Comparison of ENCODE assay signal across 8 cellular contexts in the genomic region with DNA sequence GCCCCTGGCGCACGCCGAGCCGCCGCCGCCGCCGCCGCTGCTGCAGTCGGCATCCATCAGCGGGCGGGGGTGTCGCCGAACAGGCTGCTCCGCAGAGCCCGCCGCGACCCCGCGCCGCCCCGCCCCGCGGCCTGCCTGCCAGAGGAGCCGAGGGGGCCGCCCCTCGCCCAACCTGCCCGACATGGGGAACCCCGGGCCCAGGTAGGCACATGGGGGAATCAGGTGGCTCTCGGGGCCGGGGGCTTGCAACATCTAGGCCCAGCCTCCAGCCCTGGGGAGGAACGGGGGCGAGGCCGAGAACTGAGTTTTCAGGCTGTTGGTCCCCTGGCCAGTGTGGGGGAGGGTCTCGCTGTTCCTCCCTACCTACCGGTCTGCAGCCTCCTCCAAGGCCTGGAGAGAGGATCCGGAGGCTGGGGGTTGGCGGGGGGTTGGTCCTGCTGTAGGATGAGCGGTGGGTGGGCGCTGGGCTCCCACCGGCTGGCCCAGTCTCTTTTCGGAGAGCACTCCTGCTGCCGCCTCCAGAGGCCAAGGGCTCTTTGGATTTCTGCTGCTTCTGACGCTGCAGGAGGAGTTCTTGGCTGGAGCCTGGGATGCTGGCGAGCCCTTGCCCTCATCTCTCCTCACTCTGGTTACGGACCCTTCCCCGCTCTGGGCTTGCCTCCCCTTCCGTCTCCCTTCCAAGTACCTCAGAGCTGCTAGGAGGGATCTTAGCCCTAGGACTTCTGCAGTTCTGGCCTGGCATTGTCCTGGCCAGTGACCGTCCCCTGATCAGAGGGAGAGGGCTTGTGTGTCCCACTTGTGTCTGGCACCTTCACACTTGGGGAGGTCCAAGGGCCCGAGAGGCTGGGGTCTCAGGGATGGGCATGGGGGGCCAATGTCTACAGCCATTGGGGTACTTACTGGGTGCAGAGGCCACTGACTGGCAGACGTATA. TPM values are rescaled to one million over a fixed set of nuclear protein-coding genes. Genes with fewer than 3 reads are reported as not detected.
A peak's percentile ranks its signal among the peaks of the same experiment; 100 is the strongest.
DNase-seq lines count a peak whose midpoint lies in the region; ATAC-seq, FAIRE-seq and TF ChIP-seq lines count a peak whose summit lies in the region.

A gene (plus strand): TSS at position 45 of the 933 bp plus-strand sequence. CDS start 19,038 bp downstream, outside the sequence.

- TF ChIP-seq CTCF in cardiac muscle cell (IDR thresholded peaks at IDR 0.05; ENCODE audit: low read depth, low read length) (no peak), pancreas (IDR thresholded peaks at IDR 0.05) (no peak)

- H3K4me3 Mint-ChIP-seq in activated T-cell treated with anti-CD3 and anti-CD28 coated beads, Interleukin-2, amount 50 U/mL, for 4 hours = peak within 1 kb of the TSS; percentile 30

- no peaks in the 10 kb centered on the region for H3K9me3 Mint-ChIP-seq in activated T-cell treated with anti-CD3 and anti-CD28 coated beads, Interleukin-2, amount 50 U/mL, for 4 hours

- no peak for ATAC-seq in activated T-cell treated with anti-CD3 and anti-CD28 coated beads, Interleukin-2, amount 50 U/mL, for 4 hours
- ATAC-seq in pancreas = no peak
- ATAC-seq in HG02852 (IDR thresholded peaks at IDR 0.05; ENCODE audit: unreplicated experiment) = no peak

- 20 to 32% methylated on average over 30 to 51 of the region's 51 CpGs for WGBS in pancreas, 2 donors

- H3K4me3 ChIP-seq in cardiac muscle cell (peak within 1 kb of the TSS; percentile 77), pancreas (peak within 1 kb of the TSS; percentile 27 to 51 (median 46))

- H3K27me3 ChIP-seq in cardiac muscle cell (no peaks in the 10 kb centered on the region), pancreas (no peaks in the 10 kb centered on the region)

- peaks cover 23% of the 10 kb centered on the region for H3K4me1 ChIP-seq in cardiac muscle cell (ENCODE audit: low read depth)
- peaks cover 0 to 5% (median 0%) of the 10 kb centered on the region in 3 donors for H3K4me1 ChIP-seq in pancreas

- DNase-seq in NCI-H82 (lab: John Stamatoyannopoulos, UW) (peak; percentile 44), NCI-H82 treated with DMSO at 0.1 percent for 48 hours (lab: John Stamatoyannopoulos, UW; ENCODE audit: unreplicated experiment) (no peak), cardiac muscle cell (ENCODE audit: low read depth in 1 of 2, low spot score in 1 of 2) (peak; percentile 32 to 53), pancreas (peak in 2 of 6 donors; percentile 32 to 84), GM19240 (ENCODE audit: insufficient read length, low spot score) (no peak), NCI-H2107 (lab: John Stamatoyannopoulos, UW) (no peak)
- DNase-seq in activated T-cell treated with anti-CD3 and anti-CD28 coated beads, Interleukin-2, amount 50 U/mL, for 4 hours = no peak

- H3K27ac ChIP-seq in cardiac muscle cell (peak within 1 kb of the TSS; percentile 64), pancreas (peak within 1 kb of the TSS in 2 of 4 donors; percentile 23 to 33)

- H3K4me1 Mint-ChIP-seq in activated T-cell treated with anti-CD3 and anti-CD28 coated beads, Interleukin-2, amount 50 U/mL, for 4 hours (ENCODE audit: low read depth) = peaks cover 9% of the 10 kb centered on the region

- intact Hi-C loops in pancreas (cut with DNase I) = no loop called here

- H3K9me3 ChIP-seq in cardiac muscle cell (ENCODE audit: low read depth) (no peaks in the 10 kb centered on the region), pancreas (no peaks in the 10 kb centered on the region)

- H3K36me3 Mint-ChIP-seq in activated T-cell treated with anti-CD3 and anti-CD28 coated beads, Interleukin-2, amount 50 U/mL, for 4 hours (ENCODE audit: insufficient read depth) = no peaks in the 10 kb centered on the region

- H3K36me3 ChIP-seq in cardiac muscle cell (no peaks in the 10 kb centered on the region), pancreas (no peaks in the 10 kb centered on the region)

- no peak for FAIRE-seq in pancreas (lab: Jason Lieb, UNC)

- peaks cover 35% of the 10 kb centered on the region for H3K27me3 Mint-ChIP-seq in activated T-cell treated with anti-CD3 and anti-CD28 coated beads, Interleukin-2, amount 50 U/mL, for 4 hours (ENCODE audit: low read depth)

RNA-seq across cellular contexts. Expression of the gene that starts here (rescaled TPM):
- under 1 TPM; 0.22 to 0.50 (median 0.33) TPM for total RNA-seq in activated T-cell treated with anti-CD3 and anti-CD28 coated beads, Interleukin-2, amount 50 U/mL, for 4 hours
- total RNA-seq in cardiac muscle cell (66.7 and 83.5 TPM in 2 replicates), pancreas (10 to 100 TPM; 23.4 to 40.5 (median 30.8) TPM)
- polyA plus RNA-seq in cardiac muscle cell (34.3 and 48.0 TPM in 2 replicates), pancreas (10 to 100 TPM; 17.6 to 31.4 TPM)

Comparison
In these comparisons a context has a peak if more than half of its experiments do, and no peak if none do; other contexts are left out.
1. RNA of the gene that starts here (total RNA-seq): 66.7 to 83.5 TPM in cardiac muscle cell and 23.4 to 40.5 TPM in pancreas; 0.22 to 0.50 TPM in activated T-cell treated with anti-CD3 and anti-CD28 coated beads, Interleukin-2, amount 50 U/mL, for 4 hours; every median in the first group is over 10 times any median in the second.
2. DNase-seq: peak in NCI-H82 (single experiment) and cardiac muscle cell (2 of 2); none in NCI-H82 treated with DMSO at 0.1 percent for 48 hours (single experiment), activated T-cell treated with anti-CD3 and anti-CD28 coated beads, Interleukin-2, amount 50 U/mL, for 4 hours (single experiment), GM19240 (single experiment) and NCI-H2107 (single experiment).